Comparison of ENCODE assay signal across 21 cellular contexts in genomic region chr18:78213365-78213994, GRCh38.
A peak's percentile ranks its signal among the peaks of the same experiment; 100 is the strongest.
DNase-seq lines count a peak whose midpoint lies in the region; ATAC-seq and TF ChIP-seq lines count a peak whose summit lies in the region.
"Had no signal": no experiment of that assay in that cellular context is flagged by ENCODE, and none has a peak within 500 bp of the region (broad histone marks: within the 10 kb centered on the region; RNA-seq: fewer than 3 reads in every experiment).

No MANE protein-coding gene starts in this region.

- intact Hi-C loops in left ventricle myocardium superior (cut with micrococcal nuclease), result no loop called here
- intact Hi-C loops in aorta (cut with DNase I), result no loop called here

- H3K4me3 ChIP-seq in gastroesophageal sphincter (no peak overlapping the region), aorta (ENCODE audit: low read length in 2 of 2) (no peak overlapping the region)
- H3K4me3 ChIP-seq: SJCRH30 had no signal

- H3K36me3 ChIP-seq in gastroesophageal sphincter (no peaks in the 10 kb centered on the region), aorta (ENCODE audit: control insufficient read depth in 1 of 2, insufficient read depth in 2 of 2, low read length in 1 of 2) (no peaks in the 10 kb centered on the region)
- H3K36me3 ChIP-seq: SJCRH30 had no signal

- peaks cover 3% of the 10 kb centered on the region for H3K9me3 Mint-ChIP-seq in nephron

- TF ChIP-seq CTCF in gastroesophageal sphincter (IDR thresholded peaks at IDR 0.05) (no peak), nephron (IDR thresholded peaks at IDR 0.05; ENCODE audit: unreplicated experiment in 3 of 3) (no peak)

- 60 to 72% methylated on average over 5 to 9 of the region's 15 CpGs for WGBS in gastroesophageal sphincter (ENCODE audit: low coverage in 1 of 2), 2 donors
- WGBS in aorta, 2 donors, result 64% methylated on average over 15 of the region's 15 CpGs

- TF ChIP-seq EP300 in gastroesophageal sphincter (IDR thresholded peaks at IDR 0.05), result no peak

- no peaks in the 10 kb centered on the region for H3K36me3 Mint-ChIP-seq in nephron (ENCODE audit: low read depth)
- H3K36me3 Mint-ChIP-seq: CD4-positive, CD25-positive, alpha-beta regulatory T cell had no signal

- H3K27me3 ChIP-seq in gastroesophageal sphincter, result no peaks in the 10 kb centered on the region
- H3K27me3 ChIP-seq in aorta (ENCODE audit: control insufficient read depth in 1 of 2, insufficient read depth in 2 of 2, low read length in 1 of 2), result no peaks in the 10 kb centered on the region
- H3K27me3 ChIP-seq: SJCRH30 had no signal

- no peaks in the 10 kb centered on the region for H3K4me1 ChIP-seq in gastroesophageal sphincter
- H3K4me1 ChIP-seq in aorta (ENCODE audit: control insufficient read depth in 1 of 2, insufficient read depth in 2 of 2, low read length in 2 of 2), result no peaks in the 10 kb centered on the region
- H3K4me1 ChIP-seq: SJCRH30 had no signal

- H3K4me3 Mint-ChIP-seq in nephron, result peak overlapping the region in 1 of 3 experiments; percentile 13
- H3K4me3 Mint-ChIP-seq: CD4-positive, CD25-positive, alpha-beta regulatory T cell had no signal

- H3K27me3 Mint-ChIP-seq in nephron (ENCODE audit: low read depth), result peaks cover 10% of the 10 kb centered on the region
- H3K27me3 Mint-ChIP-seq: CD4-positive, CD25-positive, alpha-beta regulatory T cell had no signal

- H3K27ac ChIP-seq in gastroesophageal sphincter (no peak overlapping the region), aorta (ENCODE audit: low read depth in 1 of 2, low read length in 2 of 2) (no peak overlapping the region)
- H3K27ac ChIP-seq: KMS-11, SJCRH30 had no signal

- H3K9me3 ChIP-seq in gastroesophageal sphincter (no peaks in the 10 kb centered on the region), aorta (ENCODE audit: control insufficient read depth, low read length) (peaks cover 1% of the 10 kb centered on the region)
- H3K9me3 ChIP-seq: SJCRH30 had no signal

- DNase-seq in left ventricle myocardium superior (peak; percentile 80), aorta (no peak), NCI-H2029 treated with DMSO at 0.1 percent for 48 hours (lab: John Stamatoyannopoulos, UW) (no peak)
- DNase-seq: CD4-positive, CD25-positive, alpha-beta regulatory T cell; EL; GF-D8; IMR-90; NCI-H1105; NCI-H146; NCI-H2029; NCI-H226; NCI-H510A treated with DMSO at 0.1 percent for 48 hours; NCI-H748 treated with DMSO at 0.1 percent for 48 hours; NK-92 treated with Interleukin-12 subunit alpha and Interleukin-12 subunit beta, amount 100 ng/mL, for 24 hours; SJCRH30 had no signal

- H3K4me1 Mint-ChIP-seq in nephron, result peaks cover 15% of the 10 kb centered on the region
- H3K4me1 Mint-ChIP-seq: CD4-positive, CD25-positive, alpha-beta regulatory T cell had no signal

- TF ChIP-seq POLR2A in gastroesophageal sphincter (IDR thresholded peaks at IDR 0.05), result no peak

- ATAC-seq in gastroesophageal sphincter (peak; percentile 50), left ventricle myocardium superior (peak; percentile 99), aorta (ENCODE audit: low FRiP score) (peak; percentile 48), HG02885 (IDR thresholded peaks at IDR 0.05; ENCODE audit: poor library complexity, unreplicated experiment) (no peak), HG02981 (IDR thresholded peaks at IDR 0.05; ENCODE audit: unreplicated experiment) (no peak)
- ATAC-seq: Panc1 had no signal

- peak overlapping the region in 2 of 3 experiments; percentile 57 to 83 for H3K27ac Mint-ChIP-seq in nephron
- H3K27ac Mint-ChIP-seq: CD4-positive, CD25-positive, alpha-beta regulatory T cell had no signal

Comparison
In these comparisons a context has a peak if more than half of its experiments do, and no peak if none do; other contexts are left out.
1. ATAC-seq: peak in gastroesophageal sphincter (single experiment), left ventricle myocardium superior (single experiment) and aorta (single experiment); none in HG02885 (single experiment) and HG02981 (single experiment).